22 cellular contexts compared by ENCODE assay signal in genomic region chr1:205988585-205988995, GRCh38. TPM values are rescaled to one million over a fixed set of nuclear protein-coding genes. Genes with fewer than 3 reads are reported as not detected.
DNase-seq lines count a peak whose midpoint lies in the region; ATAC-seq, FAIRE-seq and TF ChIP-seq lines count a peak whose summit lies in the region.
"Had no signal": no experiment of that assay in that cellular context is flagged by ENCODE, and none has a peak within 500 bp of the region (broad histone marks: within the 10 kb centered on the region; RNA-seq: fewer than 3 reads in every experiment).

No MANE protein-coding gene starts in this region.

- H3K9ac ChIP-seq in endothelial cell of umbilical vein (replicated peaks; ENCODE audit: extremely low read depth, insufficient read depth, low read length): no peak overlapping the region

- H3K9me3 ChIP-seq in heart right ventricle (no peaks in the 10 kb centered on the region), right atrium auricular region (no peaks in the 10 kb centered on the region), Panc1 (ENCODE audit: control insufficient read depth, insufficient read depth, low read depth, low read length) (no peaks in the 10 kb centered on the region), endothelial cell of umbilical vein (replicated peaks; ENCODE audit: control insufficient read depth, insufficient read depth, low read length) (no peaks in the 10 kb centered on the region)
- H3K9me3 ChIP-seq: BE2C, Caco-2, SJSA1 had no signal

- no peaks in the 10 kb centered on the region for H3K79me2 ChIP-seq in endothelial cell of umbilical vein (ENCODE audit: control insufficient read depth, insufficient read depth, low read length)

- H2AFZ ChIP-seq in endothelial cell of umbilical vein (ENCODE audit: low read depth, low read length): peak overlapping the region; percentile 71

- TF ChIP-seq POLR2A in endothelial cell of umbilical vein (IDR thresholded peaks at IDR 0.05; ENCODE audit: low read depth, low read length): no peak

- no peak overlapping the region for H3K27ac Mint-ChIP-seq in type B pancreatic cell
- H3K27ac Mint-ChIP-seq: CD4-positive, alpha-beta T cell had no signal

- CTCF ChIA-PET in Panc1 (lab: Charles Lee): no interaction called here
- CTCF ChIA-PET in endothelial cell of umbilical vein (lab: Charles Lee): interaction anchor here (0.8 to 7.4 kb wide), 4 partner anchors 11 to 119 kb away, joined by 4 to 319 read pairs (median 5); no protein-coding TSS in a partner anchor

- peak overlapping the region; percentile 59 for H3K4me2 ChIP-seq in endothelial cell of umbilical vein (ENCODE audit: insufficient read depth, low read length)

- intact Hi-C loops in heart right ventricle (cut with DNase I) (loop anchor here in 3 of 10 donors (5.0 kb wide), 3 partner anchors 44 to 119 kb away; no protein-coding TSS in a partner anchor), Panc1 (cut with micrococcal nuclease; ENCODE audit: unreplicated experiment) (loop anchor here (5.0 kb wide), 1 partner anchor 99 kb away; no protein-coding TSS in a partner anchor), endothelial cell of umbilical vein (cut with micrococcal nuclease) (loop anchor here (1.0 kb wide), 1 partner anchor 42 kb away; no protein-coding TSS in a partner anchor)

- ATAC-seq in heart right ventricle: peak; percentile 27 to 77 (median 48)
- ATAC-seq in Panc1: 0 out of 2 replicates have a peak, but pooled peaks have one; percentile 39
- no peak for ATAC-seq in HG03039 (IDR thresholded peaks at IDR 0.05; ENCODE audit: unreplicated experiment)
- ATAC-seq: HCT116 had no signal

- no peaks in the 10 kb centered on the region for H4K20me1 ChIP-seq in endothelial cell of umbilical vein (replicated peaks; ENCODE audit: control insufficient read depth, extremely low read depth, insufficient read depth, low read length)

- FAIRE-seq in endothelial cell of umbilical vein (lab: Jason Lieb, UNC): no peak
- FAIRE-seq: A204.1 had no signal

- in situ Hi-C loops in Panc1 (cut with HindIII; ENCODE audit: low pct_unique_long_range_greater_than_20kb, low sequenced_read_pairs): no loop called here

- no peaks in the 10 kb centered on the region for H3K36me3 Mint-ChIP-seq in type B pancreatic cell

- no peak for DNase-seq in heart right ventricle
- DNase-seq in right atrium auricular region (ENCODE audit: low spot score): no peak
- DNase-seq in Panc1 (ENCODE audit: low read depth, low spot score): no peak
- peak; percentile 78 for DNase-seq in endothelial cell of umbilical vein (ENCODE audit: low read depth, low spot score)
- no peak for DNase-seq in type B pancreatic cell (ENCODE audit: extremely low spot score, unreplicated experiment)
- no peak for DNase-seq in SIG-M5 treated with dmso at 0.1 percent for 504 hours (lab: John Stamatoyannopoulos, UW; ENCODE audit: unreplicated experiment)
- DNase-seq: BE2C; Caco-2; CD4-positive, alpha-beta T cell; GDM1; KG1; NCI-H1105 treated with DMSO at 0.1 percent for 48 hours; NCI-H1694; NCI-H2081 treated with DMSO at 0.1 percent for 48 hours; NCI-H748 treated with DMSO at 0.1 percent for 48 hours; OCI-M1 had no signal

- WGBS in heart right ventricle, 2 donors: 58 to 59% methylated on average over 12 of the region's 12 CpGs

- H3K27me3 Mint-ChIP-seq in type B pancreatic cell: peaks cover 16% of the 10 kb centered on the region

- POLR2A ChIA-PET in Panc1 (lab: Charles Lee) (no interaction called here), endothelial cell of umbilical vein (lab: Charles Lee) (no interaction called here)

- H3K36me3 ChIP-seq in heart right ventricle (peaks cover 0 to 23% (median 0%) of the 10 kb centered on the region in 9 donors), right atrium auricular region (no peaks in the 10 kb centered on the region), Panc1 (ENCODE audit: control insufficient read depth, insufficient read depth, low read length) (no peaks in the 10 kb centered on the region), endothelial cell of umbilical vein (ENCODE audit: control insufficient read depth in 2 of 2, extremely low read depth in 1 of 2, insufficient read depth in 2 of 2, low read length in 2 of 2) (no peaks in the 10 kb centered on the region)
- H3K36me3 ChIP-seq: BE2C, SJSA1 had no signal

- dilution Hi-C loops in endothelial cell of umbilical vein (cut with MboI; ENCODE audit: extremely low pct_ligation_motif_present, low sequenced_read_pairs): loop anchor here (25.0 kb wide), 1 partner anchor 124 kb away; the partner anchor contains the start of gene AVPR1B

- H3K4me3 ChIP-seq in heart right ventricle: no peak overlapping the region
- no peak overlapping the region for H3K4me3 ChIP-seq in right atrium auricular region
- no peak overlapping the region for H3K4me3 ChIP-seq in Panc1 (ENCODE audit: low read depth in 2 of 2, low read length in 2 of 2)
- no peak overlapping the region for H3K4me3 ChIP-seq in endothelial cell of umbilical vein (replicated peaks in 1 of 3; ENCODE audit: insufficient read depth in 1 of 3, low read depth in 1 of 3, low read length in 3 of 3)
- H3K4me3 ChIP-seq: SJSA1 had no signal

- H3K4me1 ChIP-seq in heart right ventricle (peaks cover 0 to 52% (median 17%) of the 10 kb centered on the region in 9 donors), right atrium auricular region (peaks cover 0 to 23% of the 10 kb centered on the region in 2 donors), Panc1 (ENCODE audit: control insufficient read depth, insufficient read depth, low read length) (no peaks in the 10 kb centered on the region), endothelial cell of umbilical vein (ENCODE audit: control insufficient read depth, extremely low read depth, insufficient read depth, low read length) (peaks cover 30% of the 10 kb centered on the region)
- H3K4me1 ChIP-seq: BE2C, SJSA1 had no signal

- TF ChIP-seq CTCF in heart right ventricle (IDR thresholded peaks at IDR 0.05) (no peak), right atrium auricular region (IDR thresholded peaks at IDR 0.05) (no peak), Panc1 (IDR thresholded peaks at IDR 0.05) (no peak), endothelial cell of umbilical vein (IDR thresholded peaks at IDR 0.05; ENCODE audit: extremely low read depth in 1 of 2, insufficient read depth in 1 of 2, low read depth in 1 of 2, low read length in 2 of 2) (peak in 1 of 2 donors; percentile 13), type B pancreatic cell (conservative IDR thresholded peaks at IDR 0.05) (peak; percentile 25)

- H3K27me3 ChIP-seq in heart right ventricle (no peaks in the 10 kb centered on the region), right atrium auricular region (no peaks in the 10 kb centered on the region), Panc1 (ENCODE audit: control insufficient read depth, insufficient read depth, low read length) (peaks cover 2% of the 10 kb centered on the region), endothelial cell of umbilical vein (ENCODE audit: control insufficient read depth in 2 of 2, insufficient read depth in 2 of 2, low read length in 2 of 2) (no peaks in the 10 kb centered on the region)
- H3K27me3 ChIP-seq: SJSA1 had no signal

- BruUV-seq in Panc1 (replicated peaks; lab: Mats Ljungman, UMichigan): no TSS peak
- BruUV-seq in endothelial cell of umbilical vein (replicated peaks; lab: Mats Ljungman, UMichigan): no TSS peak

- H3K9me1 ChIP-seq in endothelial cell of umbilical vein (replicated peaks; ENCODE audit: control insufficient read depth, extremely low read depth, insufficient read depth, low read length): no peaks in the 10 kb centered on the region

- no peak overlapping the region for H3K4me3 Mint-ChIP-seq in type B pancreatic cell
- H3K4me3 Mint-ChIP-seq: CD4-positive, alpha-beta T cell had no signal

- H3K27ac ChIP-seq in heart right ventricle: peak overlapping the region in 3 of 10 donors; percentile 12 to 53 (median 27)
- no peak overlapping the region for H3K27ac ChIP-seq in right atrium auricular region
- H3K27ac ChIP-seq in Panc1 (ENCODE audit: low read length): no peak overlapping the region
- H3K27ac ChIP-seq in endothelial cell of umbilical vein (ENCODE audit: insufficient read depth, low read depth, low read length): no peak overlapping the region
- H3K27ac ChIP-seq: SJSA1 had no signal

- H3K4me1 Mint-ChIP-seq in type B pancreatic cell (ENCODE audit: unreplicated experiment): peaks cover 19% of the 10 kb centered on the region

- no peaks in the 10 kb centered on the region for H3K9me3 Mint-ChIP-seq in type B pancreatic cell
- H3K9me3 Mint-ChIP-seq: CD4-positive, alpha-beta T cell had no signal

RNA-seq across cellular contexts. Expression of gene RAB7B, which starts 14.6 kb away (rescaled TPM):
- total RNA-seq in heart right ventricle: 1 to 10 TPM in 8 of 10 donors, under 1 TPM in 2; 0.49 to 4.0 (median 1.4) TPM
- 1 to 10 TPM in 1 of 2 donors, under 1 TPM in 1; 0.74 to 1.1 TPM for polyA plus RNA-seq in heart right ventricle
- total RNA-seq in right atrium auricular region: 1 to 10 TPM; 4.8 to 5.1 TPM
- 0.05 TPM for total RNA-seq in Panc1 (2021; ENCODE audit: unreplicated experiment)
- 0.27 TPM for polyA plus RNA-seq in Panc1 (2012; ENCODE audit: insufficient read length)
- not detected in 2 replicates for total RNA-seq in endothelial cell of umbilical vein
- 0.15 and 0.51 TPM in 2 replicates for polyA plus RNA-seq in endothelial cell of umbilical vein
- polyA plus RNA-seq in endothelial cell of umbilical vein (2011; cell fraction: cytosol; rRNA removed): 0.08 and 0.09 TPM in 2 replicates
- 0.16 and 0.31 TPM in 2 replicates for polyA plus RNA-seq in endothelial cell of umbilical vein (2011; cell fraction: nucleus; rRNA removed)
- polyA plus RNA-seq in endothelial cell of umbilical vein (2012): 0.16 TPM in 1 of 2 replicates, not detected in the other
- 0.19 TPM in 1 of 2 replicates, not detected in the other for polyA minus RNA-seq in endothelial cell of umbilical vein
- polyA minus RNA-seq in endothelial cell of umbilical vein (2011; cell fraction: cytosol; rRNA and poly(A)+ RNA removed): not detected
- not detected in 2 replicates for polyA minus RNA-seq in endothelial cell of umbilical vein (2011; cell fraction: nucleus; rRNA and poly(A)+ RNA removed)
- total RNA-seq in type B pancreatic cell (ENCODE audit: low replicate concordance): 0.26 and 0.82 TPM in 2 replicates
- total RNA-seq: Caco-2, NCI-H460 had no signal

RNA-seq across cellular contexts. Expression of gene CTSE, which starts 35.1 kb away (rescaled TPM):
- total RNA-seq in heart right ventricle: not detected
- polyA plus RNA-seq in heart right ventricle: under 1 TPM in 1 of 2 donors, not detected in 1; 0.01 TPM
- 1 to 10 TPM in 1 of 2 donors, not detected in 1; 1.1 TPM for total RNA-seq in right atrium auricular region
- not detected for total RNA-seq in Panc1 (2021; ENCODE audit: unreplicated experiment)
- polyA plus RNA-seq in Panc1 (2012; ENCODE audit: insufficient read length): not detected
- not detected in 2 replicates for total RNA-seq in endothelial cell of umbilical vein
- polyA plus RNA-seq in endothelial cell of umbilical vein: 0.11 and 0.17 TPM in 2 replicates
- polyA plus RNA-seq in endothelial cell of umbilical vein (2011; cell fraction: cytosol; rRNA removed): 0.07 and 0.08 TPM in 2 replicates
- not detected in 2 replicates for polyA plus RNA-seq in endothelial cell of umbilical vein (2011; cell fraction: nucleus; rRNA removed)
- polyA plus RNA-seq in endothelial cell of umbilical vein (2012): 0.11 TPM in 1 of 2 replicates, not detected in the other
- polyA minus RNA-seq in endothelial cell of umbilical vein: not detected in 2 replicates
- not detected for polyA minus RNA-seq in endothelial cell of umbilical vein (2011; cell fraction: cytosol; rRNA and poly(A)+ RNA removed)
- polyA minus RNA-seq in endothelial cell of umbilical vein (2011; cell fraction: nucleus; rRNA and poly(A)+ RNA removed): not detected in 2 replicates
- 28.6 and 42.0 TPM in 2 replicates for total RNA-seq in type B pancreatic cell (ENCODE audit: low replicate concordance)
- total RNA-seq: CD4-positive, alpha-beta T cell; Daoy; NCI-H460; SJSA1 had no signal

RNA-seq across cellular contexts. Expression of gene SLC26A9, which starts 45.3 kb away (rescaled TPM):
- total RNA-seq in heart right ventricle (10 to 100 TPM in 8 of 10 donors, 1 to 10 TPM in 2; 8.4 to 41.1 (median 14.4) TPM), right atrium auricular region (10 to 100 TPM; 24.4 to 35.4 TPM), Panc1 (2021; ENCODE audit: unreplicated experiment) (not detected), endothelial cell of umbilical vein (0.12 and 0.20 TPM in 2 replicates), type B pancreatic cell (ENCODE audit: low replicate concordance) (0.45 and 2.5 TPM in 2 replicates)
- polyA plus RNA-seq in heart right ventricle (10 to 100 TPM in 1 of 2 donors, 1 to 10 TPM in 1; 3.3 to 10.7 TPM), endothelial cell of umbilical vein (0.08 and 0.10 TPM in 2 replicates)
- not detected for polyA plus RNA-seq in Panc1 (2012; ENCODE audit: insufficient read length)
- polyA plus RNA-seq in endothelial cell of umbilical vein (2011; cell fraction: cytosol; rRNA removed): 0.06 and 0.10 TPM in 2 replicates
- polyA plus RNA-seq in endothelial cell of umbilical vein (2011; cell fraction: nucleus; rRNA removed): 0.56 and 0.97 TPM in 2 replicates
- 0.14 and 0.28 TPM in 2 replicates for polyA plus RNA-seq in endothelial cell of umbilical vein (2012)
- polyA minus RNA-seq in endothelial cell of umbilical vein: 1.3 TPM in 1 of 2 replicates, not detected in the other
- not detected for polyA minus RNA-seq in endothelial cell of umbilical vein (2011; cell fraction: cytosol; rRNA and poly(A)+ RNA removed)
- polyA minus RNA-seq in endothelial cell of umbilical vein (2011; cell fraction: nucleus; rRNA and poly(A)+ RNA removed): not detected in 2 replicates
- total RNA-seq: Caco-2; CD4-positive, alpha-beta T cell; Daoy; SJSA1 had no signal

Comparison
In these comparisons a context has a peak if more than half of its experiments do, and no peak if none do; other contexts are left out.
1. RNA of gene CTSE, which starts 35.1 kb away (total RNA-seq): 28.6 to 42.0 TPM in type B pancreatic cell; 1.1 TPM in right atrium auricular region, not detected in endothelial cell of umbilical vein, not detected in Panc1 (single experiment) and not detected in heart right ventricle; every median in the first group is over 10 times any median in the second.